In the genomic region with DNA sequence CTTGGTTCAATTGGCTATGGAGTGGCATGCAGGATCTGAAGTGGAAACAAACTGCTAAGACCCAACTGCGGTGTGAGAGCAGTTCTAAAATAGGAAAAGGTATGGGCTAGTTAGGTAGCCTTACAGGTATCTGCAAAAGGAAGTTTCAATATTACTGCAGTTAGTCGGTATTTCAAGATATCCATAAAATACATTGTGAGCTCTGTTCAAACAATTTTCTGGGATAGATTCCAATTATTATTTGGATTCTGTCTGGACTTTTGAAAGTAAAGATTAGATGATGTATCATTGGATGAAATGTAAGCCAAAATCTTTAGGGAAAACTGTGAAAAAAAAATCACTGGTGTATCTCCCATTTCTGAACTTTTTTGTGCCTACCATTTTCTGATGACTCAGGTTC, we compare ENCODE assay signal across 24 cellular contexts.
"Had no signal": no experiment of that assay in that cellular context is flagged by ENCODE, and none has a peak within 500 bp of the region (broad histone marks: within the 10 kb centered on the region; RNA-seq: fewer than 3 reads in every experiment).

No MANE protein-coding gene starts in this region.

- H3K4me1 ChIP-seq: Peyer's patch, SJSA1 had no signal

- H3K27me3 ChIP-seq: Peyer's patch, SJSA1 had no signal

- H3K27ac ChIP-seq: KMS-11, Peyer's patch, SJSA1 had no signal

- H3K9me3 ChIP-seq: Peyer's patch, SJSA1, SK-N-SH had no signal

- H3K36me3 ChIP-seq: Peyer's patch, SJSA1 had no signal

- ATAC-seq: activated CD8-positive, alpha-beta memory T cell treated with anti-CD3 and anti-CD28 coated beads, Interleukin-2, amount 10 ng/mL, durations not matched to agents 7 days and 5 days; activated naive CD8-positive, alpha-beta T cell treated with anti-CD3 and anti-CD28 coated beads, Interleukin-2, amount 50 U/mL, for 24 hours had no signal

- H3K9me2 ChIP-seq: SK-N-SH had no signal

- DNase-seq: activated B cell treated with CpG ODN at 0.5 μM for 24 hours; activated CD4-positive, alpha-beta memory T cell treated with anti-CD3 and anti-CD28 coated beads for 36 hours; activated CD4-positive, alpha-beta T cell treated with anti-CD3 and anti-CD28 coated beads for 4 hours; activated CD4-positive, alpha-beta T cell treated with anti-CD3 and anti-CD28 coated beads, Interleukin-2, amount 50 U/mL, for 1 hour; activated CD4-positive, CD25-positive, alpha-beta regulatory T cell treated with anti-CD3 and anti-CD28 coated beads, Interleukin-2, amount 50 U/mL, for 72 hours; activated CD8-positive, alpha-beta memory T cell treated with anti-CD3 and anti-CD28 coated beads, Interleukin-2, amount 10 ng/mL, durations not matched to agents 7 days and 5 days; activated CD8-positive, alpha-beta memory T cell treated with anti-CD3 and anti-CD28 coated beads, Interleukin-2, amount 50 U/mL, for 48 hours; activated effector memory CD4-positive, alpha-beta T cell treated with Interleukin-2 at 50 U/mL for 16 hours; activated naive CD4-positive, alpha-beta T cell treated with anti-CD3 and anti-CD28 coated beads, Interleukin-2, amount 10 ng/mL, durations not matched to agents 7 days and 5 days; activated naive CD8-positive, alpha-beta T cell treated with anti-CD3 and anti-CD28 coated beads, Interleukin-2, amount 50 U/mL, for 24 hours; activated T-cell treated with anti-CD3 and anti-CD28 coated beads, Interleukin-2, amount 50 U/mL, for 48 hours; anterior cingulate cortex; central memory CD4-positive, alpha-beta T cell; NCI-H1105; NCI-H1417 treated with DMSO at 0.1 percent for 48 hours; NCI-H187 treated with DMSO at 0.1 percent for 48 hours; NCI-H2081 treated with DMSO at 0.1 percent for 48 hours; NCI-H524 treated with DMSO at 0.1 percent for 48 hours; Peyer's patch; RPMI8226; SHP77 treated with DMSO at 0.1 percent for 48 hours; SK-N-SH had no signal

- H3K4me2 ChIP-seq: KMS-11, SK-N-SH had no signal

- H3K4me3 ChIP-seq: Peyer's patch, SJSA1 had no signal

- H3K9ac ChIP-seq: KMS-11, SK-N-SH had no signal
